Comparison of ENCODE assay signal across 34 cellular contexts in the genomic region with DNA sequence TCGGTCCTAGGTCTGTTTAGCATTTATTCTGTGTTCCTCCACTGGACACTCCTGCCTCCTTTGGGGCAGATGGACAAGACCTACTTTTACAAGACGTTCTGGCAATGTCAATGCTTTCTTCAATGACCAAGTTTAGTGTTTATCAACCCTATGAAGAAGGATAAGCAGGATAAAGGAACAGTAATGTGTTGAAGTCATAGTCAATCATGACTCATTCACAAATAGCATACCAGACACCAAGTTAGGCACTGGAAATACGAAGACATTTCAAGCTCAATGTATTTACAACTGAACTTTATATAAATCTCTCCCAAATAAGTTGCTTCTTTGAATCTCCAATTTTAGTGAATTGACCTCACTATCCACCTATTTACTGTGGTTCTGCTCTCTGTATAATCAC. TPM values are rescaled to one million over a fixed set of nuclear protein-coding genes. Genes with fewer than 3 reads are reported as not detected.
DNase-seq lines count a peak whose midpoint lies in the region; ATAC-seq, FAIRE-seq and TF ChIP-seq lines count a peak whose summit lies in the region.
"Had no signal": no experiment of that assay in that cellular context is flagged by ENCODE, and none has a peak within 500 bp of the region (broad histone marks: within the 10 kb centered on the region; RNA-seq: fewer than 3 reads in every experiment).

No MANE protein-coding gene starts in this region.

- no peak overlapping the region for H3K27ac ChIP-seq in keratinocyte (ENCODE audit: control insufficient read depth, insufficient read depth, low read length)
- H3K27ac ChIP-seq in vagina = no peak overlapping the region
- H3K27ac ChIP-seq: breast epithelium, colonic mucosa, neutrophil, PC-9, thyroid gland had no signal

- H3K36me3 ChIP-seq in keratinocyte (ENCODE audit: control insufficient read depth in 2 of 2, extremely low read depth in 1 of 2, insufficient read depth in 2 of 2, low read length in 2 of 2) = no peaks in the 10 kb centered on the region
- H3K36me3 ChIP-seq in vagina = no peaks in the 10 kb centered on the region
- H3K36me3 ChIP-seq: breast epithelium, colonic mucosa, HAP-1, neutrophil, thyroid gland had no signal

- no peak overlapping the region for H3K9ac ChIP-seq in keratinocyte (ENCODE audit: control insufficient read depth, extremely low read depth, insufficient read depth, low read length)

- H3K9me1 ChIP-seq in keratinocyte (ENCODE audit: control insufficient read depth, extremely low read depth, insufficient read depth, low read length) = no peaks in the 10 kb centered on the region

- peak; percentile 81 for FAIRE-seq in keratinocyte (lab: Jason Lieb, UNC)
- FAIRE-seq: kidney had no signal

- H3K9me3 ChIP-seq in keratinocyte (ENCODE audit: control insufficient read depth, low read depth, low read length) (no peaks in the 10 kb centered on the region), vagina (no peaks in the 10 kb centered on the region)
- H3K9me3 ChIP-seq: breast epithelium, colonic mucosa, HAP-1, neutrophil, thyroid gland had no signal

- ATAC-seq in GM19328 (IDR thresholded peaks at IDR 0.05; ENCODE audit: unreplicated experiment) = no peak
- ATAC-seq: activated CD4-positive, CD25-positive, alpha-beta regulatory T cell treated with anti-CD3 and anti-CD28 coated beads, Interleukin-2, amount 50 U/mL, for 24 hours; sciatic nerve had no signal

- H3K4me3 ChIP-seq in cardiac fibroblast (replicated peaks in 1 of 2; ENCODE audit: low read depth in 2 of 2, low read length in 2 of 2) (no peak overlapping the region), keratinocyte (ENCODE audit: control insufficient read depth in 2 of 3, extremely low read depth in 1 of 3, insufficient read depth in 2 of 3, low read depth in 1 of 3, low read length in 3 of 3) (no peak overlapping the region), vagina (no peak overlapping the region)
- H3K4me3 ChIP-seq: breast epithelium, colonic mucosa, HAP-1, PC-9, thyroid gland had no signal

- H3K27me3 ChIP-seq in keratinocyte (ENCODE audit: control insufficient read depth, extremely low read depth, insufficient read depth, low read length) (no peaks in the 10 kb centered on the region), vagina (no peaks in the 10 kb centered on the region)
- H3K27me3 ChIP-seq: breast epithelium, colonic mucosa, neutrophil, thyroid gland had no signal

- no peaks in the 10 kb centered on the region for H3K79me2 ChIP-seq in keratinocyte (ENCODE audit: control insufficient read depth, insufficient read depth, low read length)

- intact Hi-C loops in vagina (cut with DNase I) = no loop called here
- intact Hi-C loops in cardiac septum (cut with DNase I) = no loop called here

- no peak for TF ChIP-seq POLR2A in vagina (IDR thresholded peaks at IDR 0.05)

- no peaks in the 10 kb centered on the region for H4K20me1 ChIP-seq in keratinocyte (ENCODE audit: control insufficient read depth, extremely low read depth, insufficient read depth, low read length)

- TF ChIP-seq CTCF in cardiac fibroblast (IDR thresholded peaks at IDR 0.05; ENCODE audit: low read depth, low read length) (no peak), keratinocyte (optimal IDR thresholded peaks at IDR 0.05 in 1 of 3, IDR thresholded peaks at IDR 0.05 in 1 of 3, conservative IDR thresholded peaks at IDR 0.05 in 1 of 3; ENCODE audit: extremely low read depth in 1 of 3, insufficient read depth in 2 of 3, low read length in 3 of 3) (no peak), vagina (IDR thresholded peaks at IDR 0.05) (no peak)

- dilution Hi-C loops in keratinocyte (cut with MboI; ENCODE audit: extremely low pct_ligation_motif_present, low sequenced_read_pairs) = no loop called here

- DNase-seq in EH (ENCODE audit: low read depth) = peak; percentile 50
- DNase-seq in LHCN-M2 (ENCODE audit: low read depth) = peak; percentile 20
- DNase-seq in cardiac fibroblast (ENCODE audit: low read depth in 2 of 2) = peak; percentile 6 to 41
- no peak for DNase-seq in keratinocyte (ENCODE audit: low read depth, low spot score)
- DNase-seq in AG08396 (ENCODE audit: low spot score) = no peak
- no peak for DNase-seq in vagina (ENCODE audit: extremely low spot score in 2 of 2)
- no peak for DNase-seq in cardiac septum (ENCODE audit: low spot score)
- DNase-seq: ACHN; activated CD4-positive, alpha-beta memory T cell treated with anti-CD3 and anti-CD28 coated beads, Interleukin-2, amount 10 ng/mL, durations not matched to agents 7 days and 5 days; activated CD8-positive, alpha-beta memory T cell treated with anti-CD3 and anti-CD28 coated beads, Interleukin-2, amount 50 U/mL, for 4 hours; activated naive CD4-positive, alpha-beta T cell treated with anti-CD3 and anti-CD28 coated beads, Interleukin-2, amount 50 U/mL, for 16 hours; amygdala; colonic mucosa; DMS153; effector CD4-positive, alpha-beta T cell; GDM1; head of caudate nucleus; kidney; MM.1S; NCI-H1105 treated with DMSO at 0.1 percent for 48 hours; NCI-H1930; NCI-H524 treated with DMSO at 0.1 percent for 48 hours; PC-9; posterior cingulate gyrus; Right ventricle myocardium superior; stimulated activated CD4-positive, alpha-beta T cell treated with anti-CD3 and anti-CD28 coated beads, Interleukin-4, amount 100 ng/mL, for 1 hour; T-helper 2 cell; thyroid gland had no signal

- H3K4me1 ChIP-seq in keratinocyte (ENCODE audit: control insufficient read depth, extremely low read depth, insufficient read depth, low read length) = peaks cover 21% of the 10 kb centered on the region
- H3K4me1 ChIP-seq in vagina = peaks cover 5% of the 10 kb centered on the region
- H3K4me1 ChIP-seq: breast epithelium, colonic mucosa, thyroid gland had no signal

- no peak overlapping the region for H3K4me2 ChIP-seq in keratinocyte (ENCODE audit: control insufficient read depth, extremely low read depth, insufficient read depth, low read depth, low read length)
- H3K4me2 ChIP-seq: PC-9 had no signal

- H2AFZ ChIP-seq in keratinocyte (ENCODE audit: control insufficient read depth, low read length) = no peak overlapping the region
- H2AFZ ChIP-seq: PC-9 had no signal

RNA-seq across cellular contexts. Expression of a gene that starts 4.8 kb away (rescaled TPM):
- total RNA-seq in LHCN-M2 (2014; rRNA removed) (41.3 and 44.6 TPM in 2 replicates), vagina (13.3 TPM), cardiac septum (4.5 TPM)
- 5.9 TPM for polyA plus RNA-seq in LHCN-M2 (2012)
- polyA plus RNA-seq in keratinocyte = 12.2 to 13.5 TPM (median 12.6 TPM) in 3 replicates
- polyA plus RNA-seq in keratinocyte (2011; ENCODE audit: low read depth) = 2.4 TPM
- polyA plus RNA-seq in keratinocyte (2011; cell fraction: cytosol; rRNA removed) = 4.9 and 9.5 TPM in 2 replicates
- 19.2 and 23.5 TPM in 2 replicates for polyA plus RNA-seq in keratinocyte (2011; cell fraction: nucleus; rRNA removed)
- polyA plus RNA-seq in keratinocyte (2012; ENCODE audit: low replicate concordance) = 6.2 and 8.6 TPM in 2 replicates
- 6.5 to 25.0 TPM (median 20.5 TPM) in 3 replicates for polyA minus RNA-seq in keratinocyte
- 8.1 TPM for polyA minus RNA-seq in keratinocyte (2011; cell fraction: cytosol; rRNA and poly(A)+ RNA removed)
- polyA minus RNA-seq in keratinocyte (2011; cell fraction: nucleus; rRNA and poly(A)+ RNA removed) = 25.4 and 45.5 TPM in 2 replicates

Comparison
In these comparisons a context has a peak if more than half of its experiments do, and no peak if none do; other contexts are left out.
1. DNase-seq: peak in EH (single experiment), LHCN-M2 (single experiment) and cardiac fibroblast (2 of 2); none in keratinocyte (single experiment), AG08396 (single experiment), vagina (0 of 2) and cardiac septum (single experiment).